In genomic region chr10:1044146-1044545, GRCh38 we compare ENCODE assay signal across 9 cellular contexts. TPM values are rescaled to one million over a fixed set of nuclear protein-coding genes. Genes with fewer than 3 reads are reported as not detected.
A peak's percentile ranks its signal among the peaks of the same experiment; 100 is the strongest.
DNase-seq lines count a peak whose midpoint lies in the region; ATAC-seq and TF ChIP-seq lines count a peak whose summit lies in the region.
"Had no signal": no experiment of that assay in that cellular context is flagged by ENCODE, and none has a peak within 500 bp of the region (broad histone marks: within the 10 kb centered on the region; RNA-seq: fewer than 3 reads in every experiment).

No MANE protein-coding gene starts in this region.

- no peak overlapping the region for H4K8ac ChIP-seq in H9 (replicated peaks; ENCODE audit: insufficient read length, low read depth, low read length)

- H3K14ac ChIP-seq in H9 (ENCODE audit: insufficient read depth, low read length), result no peak overlapping the region

- intact Hi-C loops in activated B cell treated with CpG ODN at 0.5 μM for 24 hours (cut with micrococcal nuclease), result loop anchor here (10.0 kb wide), 1 partner anchor 411 kb away; no protein-coding TSS in a partner anchor
- intact Hi-C loops in right cardiac atrium (cut with DNase I), result no loop called here
- intact Hi-C loops in spleen (cut with DNase I; ENCODE audit: low total_unique reads), result no loop called here

- H3K36me3 Mint-ChIP-seq in H9 (ENCODE audit: insufficient read depth in 1 of 3, low read depth in 3 of 3) (peaks cover 31 to 66% (median 54%) of the 10 kb centered on the region in 3 experiments), activated B cell treated with CpG ODN at 0.5 μM for 24 hours (ENCODE audit: low read depth) (peaks cover 62% of the 10 kb centered on the region)

- H3K27ac Mint-ChIP-seq in H9 (peak overlapping the region in 2 of 3 experiments; percentile 40 to 88; a peak in 4 of 7 replicates), activated B cell treated with CpG ODN at 0.5 μM for 24 hours (peak overlapping the region; percentile 97)

- H3K4me3 ChIP-seq in right cardiac atrium (ENCODE audit: low read length) (no peak overlapping the region), spleen (peak overlapping the region in 6 of 8 donors; percentile 16 to 64 (median 23)), H7 (ENCODE audit: insufficient read depth, low read depth, low read length) (no peak overlapping the region)

- no peak overlapping the region for H4K5ac ChIP-seq in H9 (ENCODE audit: insufficient read length, low read depth, low read length)

- H3K56ac ChIP-seq in H9 (ENCODE audit: insufficient read length, low read depth, low read length), result no peak overlapping the region

- H3K4me1 ChIP-seq in H9 (ENCODE audit: insufficient read depth, low read length), result no peaks in the 10 kb centered on the region; the same call in 1 of the 2 replicates
- peaks cover 7% of the 10 kb centered on the region for H3K4me1 ChIP-seq in right cardiac atrium (ENCODE audit: control insufficient read depth, insufficient read depth, low read length)
- H3K4me1 ChIP-seq in spleen, result peaks cover 25 to 76% (median 54%) of the 10 kb centered on the region in 6 donors

- H2BK20ac ChIP-seq in H9 (ENCODE audit: low read depth, low read length, poor library complexity, severe bottlenecking), result no peak overlapping the region

- no peak overlapping the region for H2BK120ac ChIP-seq in H9 (ENCODE audit: low read depth, low read length, poor library complexity, severe bottlenecking)

- POLR2A ChIA-PET in activated B cell treated with CpG ODN at 0.5 μM for 24 hours (lab: Charles Lee), result interaction anchor here (1.6 to 3.3 kb wide), 3 partner anchors 12 to 113 kb away, joined by 4 to 17 read pairs (median 10); partner anchors contain the start of genes GTPBP4, LARP4B and WDR37

- no peak overlapping the region for H3K23ac ChIP-seq in H9 (ENCODE audit: insufficient read length, low read depth, low read length)

- H3T11ph ChIP-seq in H9 (ENCODE audit: low read length), result no peak overlapping the region

- H2BK12ac ChIP-seq in H9 (ENCODE audit: insufficient read length, low read depth, low read length), result no peak overlapping the region

- H3K4ac ChIP-seq in H9 (ENCODE audit: low read depth, low read length), result no peak overlapping the region

- ATAC-seq in activated B cell treated with CpG ODN at 0.5 μM for 24 hours (ENCODE audit: low read depth) (no peak), right cardiac atrium (no peak), GM21423 (IDR thresholded peaks at IDR 0.05; ENCODE audit: unreplicated experiment) (no peak), GM19397 (IDR thresholded peaks at IDR 0.05; ENCODE audit: unreplicated experiment) (no peak)

- TF ChIP-seq POLR2A in spleen (IDR thresholded peaks at IDR 0.05), result no peak

- no peak overlapping the region for H2AK5ac ChIP-seq in H9 (ENCODE audit: insufficient read length, low read length)

- H3K4me1 Mint-ChIP-seq in H9, result peaks cover 21 to 23% of the 10 kb centered on the region in 2 experiments
- peaks cover 50% of the 10 kb centered on the region for H3K4me1 Mint-ChIP-seq in activated B cell treated with CpG ODN at 0.5 μM for 24 hours

- H3K36me3 ChIP-seq in spleen (peaks cover 0 to 43% (median 31%) of the 10 kb centered on the region in 6 donors), H7 (replicated peaks; ENCODE audit: control insufficient read depth, insufficient read depth, low read length) (peaks cover 15% of the 10 kb centered on the region)

- H3K4me2 ChIP-seq in H9 (ENCODE audit: insufficient read depth, insufficient read length, low read length), result no peak overlapping the region

- H3K27me3 Mint-ChIP-seq in H9 (ENCODE audit: low read depth), result no peaks in the 10 kb centered on the region
- no peaks in the 10 kb centered on the region for H3K27me3 Mint-ChIP-seq in activated B cell treated with CpG ODN at 0.5 μM for 24 hours

- WGBS in H9 (ENCODE audit: extremely low coverage, insufficient read length, low lambda C conversion rate), result no CpG with 5 or more reads among the region's 4 CpGs
- 31% methylated on average over 4 of the region's 4 CpGs for WGBS in right cardiac atrium
- 45 to 55% (median 46%) methylated on average over 4 of the region's 4 CpGs for WGBS in spleen, 5 donors

- H2BK5ac ChIP-seq in H9 (ENCODE audit: insufficient read length, low read length), result no peak overlapping the region

- H3K27me3 ChIP-seq in H9 (ENCODE audit: insufficient read depth, low read length), result no peaks in the 10 kb centered on the region
- H3K27me3 ChIP-seq in right cardiac atrium (ENCODE audit: control insufficient read depth, insufficient read depth), result no peaks in the 10 kb centered on the region
- H3K27me3 ChIP-seq in spleen (replicated peaks in 1 of 7), result no peaks in the 10 kb centered on the region
- H3K27me3 ChIP-seq in H7 (ENCODE audit: control insufficient read depth, insufficient read depth, low read length), result no peaks in the 10 kb centered on the region

- peaks cover 28% of the 10 kb centered on the region for H3K79me2 ChIP-seq in H9 (ENCODE audit: insufficient read depth, low read length)

- H3K9ac ChIP-seq in H9 (ENCODE audit: extremely low read depth, insufficient read length, low read length), result peak overlapping the region; percentile 46

- no peak overlapping the region for H3K27ac ChIP-seq in H9 (ENCODE audit: insufficient read length, low read depth, low read length)
- H3K27ac ChIP-seq in right cardiac atrium (ENCODE audit: low read length), result peak overlapping the region; percentile 84
- peak overlapping the region; percentile 82 to 97 (median 94) for H3K27ac ChIP-seq in spleen

- H3K9me3 ChIP-seq in H9 (ENCODE audit: control insufficient read depth, low read depth, low read length), result no peaks in the 10 kb centered on the region
- H3K9me3 ChIP-seq in right cardiac atrium (ENCODE audit: control insufficient read depth, low read length), result no peaks in the 10 kb centered on the region
- H3K9me3 ChIP-seq in spleen, result no peaks in the 10 kb centered on the region

- H2AFZ ChIP-seq in H9 (ENCODE audit: low read length), result no peak overlapping the region

- H3K4me3 Mint-ChIP-seq in H9 (peak overlapping the region in 1 of 2 experiments; percentile 7; a peak in 1 of 5 replicates), activated B cell treated with CpG ODN at 0.5 μM for 24 hours (peak overlapping the region; percentile 84)

- DNase-seq in H9 (no peak), activated B cell treated with CpG ODN at 0.5 μM for 24 hours (no peak), right cardiac atrium (no peak), spleen (no peak), H7 (no peak)
- DNase-seq in effector CD8-positive, alpha-beta T cell (lab: John Stamatoyannopoulos, UW), result no peak

- TF ChIP-seq CTCF in H9 (conservative IDR thresholded peaks at IDR 0.05) (no peak), activated B cell treated with CpG ODN at 0.5 μM for 24 hours (IDR thresholded peaks at IDR 0.05) (no peak), spleen (IDR thresholded peaks at IDR 0.05 in 8 of 11, conservative IDR thresholded peaks at IDR 0.05 in 3 of 11) (no peak)

- no peaks in the 10 kb centered on the region; a peak in 2 of 5 replicates for H3K9me3 Mint-ChIP-seq in H9
- no peaks in the 10 kb centered on the region for H3K9me3 Mint-ChIP-seq in activated B cell treated with CpG ODN at 0.5 μM for 24 hours

- H4K20me1 ChIP-seq in H9 (ENCODE audit: control insufficient read depth, insufficient read depth, insufficient read length), result no peaks in the 10 kb centered on the region

- H3K18ac ChIP-seq in H9 (ENCODE audit: insufficient read length, low read depth, low read length), result no peak overlapping the region

- peaks cover 3% of the 10 kb centered on the region for H3K23me2 ChIP-seq in H9 (ENCODE audit: insufficient read length, low read depth, low read length, poor library complexity, severe bottlenecking)

- H2BK15ac ChIP-seq in H9 (ENCODE audit: low read depth, low read length), result no peak overlapping the region

- CTCF ChIA-PET in activated B cell treated with CpG ODN at 0.5 μM for 24 hours (lab: Charles Lee), result interaction anchor here (0.8 kb wide), 1 partner anchor 112 kb away, joined by 3 read pairs; the partner anchor contains the start of gene LARP4B

- no peaks in the 10 kb centered on the region for H3K79me1 ChIP-seq in H9 (ENCODE audit: insufficient read depth, low read depth, low read length, poor library complexity, severe bottlenecking)

- H4K91ac ChIP-seq in H9 (ENCODE audit: insufficient read length, low read depth, low read length), result no peak overlapping the region

RNA-seq across cellular contexts. Expression of gene IDI1, which starts 4.8 kb away (rescaled TPM):
- total RNA-seq in H9 (2021) (40.8 and 44.7 TPM in 2 replicates), activated B cell treated with CpG ODN at 0.5 μM for 24 hours (75.8 and 79.8 TPM in 2 replicates), right cardiac atrium (10 to 100 TPM; 14.6 to 30.3 (median 20.0) TPM), spleen (100 to 1,000 TPM in 1 of 7 donors, 10 to 100 TPM in 6; 43.9 to 136 (median 62.6) TPM)
- polyA plus RNA-seq in right cardiac atrium (26.7 TPM), spleen (10 to 100 TPM; 47.9 to 75.3 (median 68.5) TPM)
- 102 and 115 TPM in 2 replicates for total RNA-seq in H7 (2014; rRNA removed; shearing (Covaris generic))

RNA-seq across cellular contexts. Expression of gene WDR37, which starts 12.0 kb away (rescaled TPM):
- total RNA-seq in H9 (2021) (13.1 and 14.0 TPM in 2 replicates), activated B cell treated with CpG ODN at 0.5 μM for 24 hours (16.2 and 20.0 TPM in 2 replicates), right cardiac atrium (10 to 100 TPM; 29.0 to 35.6 (median 32.5) TPM), spleen (10 to 100 TPM; 29.2 to 60.6 (median 40.4) TPM)
- polyA plus RNA-seq in right cardiac atrium (9.7 TPM), spleen (10 to 100 TPM in 2 of 3 donors, 1 to 10 TPM in 1; 8.4 to 13.7 (median 10.8) TPM)
- 8.4 and 9.7 TPM in 2 replicates for total RNA-seq in H7 (2014; rRNA removed; shearing (Covaris generic))

RNA-seq across cellular contexts. Expression of gene IDI2, which starts 18.5 kb away (rescaled TPM):
- not detected in 2 replicates for total RNA-seq in H9 (2021)
- total RNA-seq in activated B cell treated with CpG ODN at 0.5 μM for 24 hours, result not detected in 2 replicates
- under 1 TPM in 2 of 4 donors, not detected in 2; 0.23 to 0.29 TPM for total RNA-seq in right cardiac atrium
- polyA plus RNA-seq in right cardiac atrium, result 0.23 TPM
- total RNA-seq in spleen, result not detected
- polyA plus RNA-seq in spleen, result under 1 TPM in 2 of 3 donors, not detected in 1; 0.06 to 0.09 TPM
- not detected in 2 replicates for total RNA-seq in H7 (2014; rRNA removed; shearing (Covaris generic))
- total RNA-seq: fibroblast of villous mesenchyme had no signal

RNA-seq across cellular contexts. Expression of gene GTPBP4, which starts 55.9 kb away (rescaled TPM):
- total RNA-seq in H9 (2021) (131 and 134 TPM in 2 replicates), activated B cell treated with CpG ODN at 0.5 μM for 24 hours (68.0 and 73.8 TPM in 2 replicates), right cardiac atrium (10 to 100 TPM; 22.9 to 29.8 (median 27.5) TPM), spleen (10 to 100 TPM; 18.9 to 48.6 (median 37.5) TPM)
- polyA plus RNA-seq in right cardiac atrium (16.8 TPM), spleen (10 to 100 TPM; 16.6 to 27.3 (median 25.4) TPM)
- total RNA-seq in H7 (2014; rRNA removed; shearing (Covaris generic)), result 40.8 and 53.7 TPM in 2 replicates

Comparison
In these comparisons a context has a peak if more than half of its experiments do, and no peak if none do; other contexts are left out.
1. H3K4me3 ChIP-seq: peak in spleen (6 of 8); none in right cardiac atrium (single experiment) and H7 (single experiment).